In genomic region chr20:845226-845868, GRCh38 we compare ENCODE assay signal across 11 cellular contexts. TPM values are rescaled to one million over a fixed set of nuclear protein-coding genes. Genes with fewer than 3 reads are reported as not detected.
DNase-seq lines count a peak whose midpoint lies in the region; ATAC-seq, FAIRE-seq and TF ChIP-seq lines count a peak whose summit lies in the region.
"Had no signal": no experiment of that assay in that cellular context is flagged by ENCODE, and none has a peak within 500 bp of the region (broad histone marks: within the 10 kb centered on the region; RNA-seq: fewer than 3 reads in every experiment).

No MANE protein-coding gene starts in this region.

- WGBS in heart right ventricle, 2 donors = 62 to 71% methylated on average over 48 to 50 of the region's 50 CpGs

- TF ChIP-seq CTCF in heart right ventricle (IDR thresholded peaks at IDR 0.05) = no peak
- no peak for TF ChIP-seq CTCF in upper lobe of right lung (IDR thresholded peaks at IDR 0.05)

- H3K27ac ChIP-seq in heart right ventricle = peak overlapping the region in 1 of 10 donors; percentile 78
- peak overlapping the region; percentile 11 for H3K27ac ChIP-seq in upper lobe of right lung

- peaks cover 4 to 66% (median 20%) of the 10 kb centered on the region in 9 donors for H3K4me1 ChIP-seq in heart right ventricle
- peaks cover 37% of the 10 kb centered on the region for H3K4me1 ChIP-seq in upper lobe of right lung

- H3K27me3 Mint-ChIP-seq in activated naive CD8-positive, alpha-beta T cell treated with anti-CD3 and anti-CD28 coated beads, Interleukin-2, amount 50 U/mL, for 24 hours = peaks cover 2% of the 10 kb centered on the region
- H3K27me3 Mint-ChIP-seq in memory B cell = no peaks in the 10 kb centered on the region

- no peaks in the 10 kb centered on the region for H3K9me3 Mint-ChIP-seq in activated naive CD8-positive, alpha-beta T cell treated with anti-CD3 and anti-CD28 coated beads, Interleukin-2, amount 50 U/mL, for 24 hours
- H3K9me3 Mint-ChIP-seq in memory B cell = no peaks in the 10 kb centered on the region

- peak overlapping the region; percentile 82 for H3K27ac Mint-ChIP-seq in activated naive CD8-positive, alpha-beta T cell treated with anti-CD3 and anti-CD28 coated beads, Interleukin-2, amount 50 U/mL, for 24 hours
- H3K27ac Mint-ChIP-seq in memory B cell = peak overlapping the region; percentile 54

- no peak for FAIRE-seq in GM12892 (lab: Jason Lieb, UNC)

- no peak for TF ChIP-seq POLR2A in GM12892 (IDR thresholded peaks at IDR 0.05; ENCODE audit: low read depth, low read length)

- H3K27me3 ChIP-seq in heart right ventricle (peaks cover 0 to 16% (median 0%) of the 10 kb centered on the region in 7 donors), upper lobe of right lung (no peaks in the 10 kb centered on the region)

- no peaks in the 10 kb centered on the region for H3K36me3 Mint-ChIP-seq in activated naive CD8-positive, alpha-beta T cell treated with anti-CD3 and anti-CD28 coated beads, Interleukin-2, amount 50 U/mL, for 24 hours (ENCODE audit: low read depth)
- no peaks in the 10 kb centered on the region for H3K36me3 Mint-ChIP-seq in memory B cell

- peaks cover 47% of the 10 kb centered on the region for H3K4me1 Mint-ChIP-seq in activated naive CD8-positive, alpha-beta T cell treated with anti-CD3 and anti-CD28 coated beads, Interleukin-2, amount 50 U/mL, for 24 hours
- peaks cover 33% of the 10 kb centered on the region for H3K4me1 Mint-ChIP-seq in memory B cell

- H3K4me3 Mint-ChIP-seq in activated naive CD8-positive, alpha-beta T cell treated with anti-CD3 and anti-CD28 coated beads, Interleukin-2, amount 50 U/mL, for 24 hours = peak overlapping the region; percentile 80
- H3K4me3 Mint-ChIP-seq in memory B cell = peak overlapping the region; percentile 90

- intact Hi-C loops in heart right ventricle (cut with DNase I) = loop anchor here in 1 of 10 donors (5.0 kb wide), 1 partner anchor 37 kb away; no protein-coding TSS in a partner anchor
- intact Hi-C loops in Right ventricle myocardium superior (cut with DNase I) = no loop called here
- intact Hi-C loops in upper lobe of right lung (cut with DNase I) = no loop called here

- peak overlapping the region in 6 of 10 donors; percentile 22 to 55 (median 49) for H3K4me3 ChIP-seq in heart right ventricle
- H3K4me3 ChIP-seq in upper lobe of right lung = peak overlapping the region; percentile 50
- H3K4me3 ChIP-seq: mucosa of descending colon had no signal

- H3K36me3 ChIP-seq in heart right ventricle (peaks cover 0 to 3% (median 0%) of the 10 kb centered on the region in 9 donors), upper lobe of right lung (no peaks in the 10 kb centered on the region)

- ATAC-seq in heart right ventricle = no peak
- no peak for ATAC-seq in Right ventricle myocardium superior (ENCODE audit: poor library complexity)
- ATAC-seq in activated naive CD8-positive, alpha-beta T cell treated with anti-CD3 and anti-CD28 coated beads, Interleukin-2, amount 50 U/mL, for 24 hours = no peak
- ATAC-seq in memory B cell (ENCODE audit: low read depth) = no peak
- no peak for ATAC-seq in upper lobe of right lung
- ATAC-seq in HG02642 (IDR thresholded peaks at IDR 0.05; ENCODE audit: poor library complexity, unreplicated experiment) = no peak

- DNase-seq in heart right ventricle (peak in 1 of 2 donors; percentile 23), Right ventricle myocardium superior (no peak), memory B cell (ENCODE audit: low spot score in 2 of 2) (no peak), upper lobe of right lung (peak; percentile 65), COLO668 (lab: John Stamatoyannopoulos, UW; ENCODE audit: unreplicated experiment) (no peak), GM12892 (ENCODE audit: insufficient read length) (no peak)
- no peak for DNase-seq in activated naive CD8-positive, alpha-beta T cell treated with anti-CD3 and anti-CD28 coated beads, Interleukin-2, amount 50 U/mL, for 24 hours
- DNase-seq: activated CD4-positive, alpha-beta T cell treated with anti-CD3 and anti-CD28 coated beads for 1 hour; effector CD8-positive, alpha-beta T cell had no signal

- H3K9me3 ChIP-seq in heart right ventricle (no peaks in the 10 kb centered on the region), upper lobe of right lung (no peaks in the 10 kb centered on the region)
- H3K9me3 ChIP-seq: mucosa of descending colon had no signal

RNA-seq across cellular contexts. Expression of gene FAM110A, which starts 11.8 kb away (rescaled TPM):
- total RNA-seq in heart right ventricle (1 to 10 TPM in 9 of 10 donors, under 1 TPM in 1; 0.99 to 5.9 (median 1.9) TPM), Right ventricle myocardium superior (1.9 TPM), upper lobe of right lung (16.8 TPM)
- polyA plus RNA-seq in heart right ventricle = 1 to 10 TPM; 2.0 to 2.3 TPM
- 3.0 TPM for polyA plus RNA-seq in GM12892 (2012; ENCODE audit: missing spikeins)
